Comparison of ENCODE assay signal across 1 cellular context in the genomic region with DNA sequence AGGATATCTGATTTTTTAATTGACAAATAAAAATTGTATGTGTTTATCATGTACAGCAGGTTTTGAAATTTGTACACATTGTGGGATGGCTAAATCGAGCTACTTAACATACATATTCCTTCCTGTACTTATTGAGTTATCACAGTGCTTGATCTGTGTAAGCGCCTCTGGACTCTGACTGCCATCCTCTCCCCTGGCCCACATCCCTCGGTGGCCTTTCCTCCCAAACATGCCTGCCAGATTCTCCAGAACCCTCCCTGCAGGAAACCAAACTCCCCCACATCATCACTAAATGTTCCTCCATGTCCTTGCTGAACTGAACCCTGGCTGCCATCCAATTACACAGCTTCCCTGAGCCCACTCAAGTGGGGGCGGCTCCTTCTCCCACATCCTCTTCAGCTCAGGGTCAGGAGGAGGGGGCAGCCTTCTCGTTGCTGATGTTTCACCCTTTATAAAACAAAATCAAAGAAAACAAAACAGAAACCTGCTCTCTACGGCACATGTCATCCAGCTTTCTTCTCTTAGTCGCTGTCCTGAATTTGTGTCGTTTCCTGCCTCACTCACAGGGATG.
TF ChIP-seq lines count a peak whose summit lies in the region.

No MANE protein-coding gene starts in this region.

TF ChIP-seq in IMR-90, 13 proteins besides CTCF, POLR2A, EP300 and RAD21 (continued from another document):
- TF ChIP-seq BHLHE40 (IDR thresholded peaks at IDR 0.05; ENCODE audit: low read depth, low read length) (no peak), RFX5 (IDR thresholded peaks at IDR 0.05; ENCODE audit: low read depth, low read length) (no peak), MXI1 (IDR thresholded peaks at IDR 0.05; ENCODE audit: borderline replicate concordance, low read depth, low read length) (no peak), CEBPB (IDR thresholded peaks at IDR 0.05; ENCODE audit: low read depth, low read length) (no peak), MAZ (IDR thresholded peaks at IDR 0.05; ENCODE audit: borderline replicate concordance, low read depth, low read length) (no peak)
- TF ChIP-seq, protein P1, sequence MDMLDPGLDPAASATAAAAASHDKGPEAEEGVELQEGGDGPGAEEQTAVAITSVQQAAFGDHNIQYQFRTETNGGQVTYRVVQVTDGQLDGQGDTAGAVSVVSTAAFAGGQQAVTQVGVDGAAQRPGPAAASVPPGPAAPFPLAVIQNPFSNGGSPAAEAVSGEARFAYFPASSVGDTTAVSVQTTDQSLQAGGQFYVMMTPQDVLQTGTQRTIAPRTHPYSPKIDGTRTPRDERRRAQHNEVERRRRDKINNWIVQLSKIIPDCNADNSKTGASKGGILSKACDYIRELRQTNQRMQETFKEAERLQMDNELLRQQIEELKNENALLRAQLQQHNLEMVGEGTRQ (IDR thresholded peaks at IDR 0.05; ENCODE audit: low read depth, low read length): no peak
TF ChIP-seq in IMR-90: peak in this region for 0.
